Comparison of ENCODE assay signal across 8 cellular contexts in the genomic region with DNA sequence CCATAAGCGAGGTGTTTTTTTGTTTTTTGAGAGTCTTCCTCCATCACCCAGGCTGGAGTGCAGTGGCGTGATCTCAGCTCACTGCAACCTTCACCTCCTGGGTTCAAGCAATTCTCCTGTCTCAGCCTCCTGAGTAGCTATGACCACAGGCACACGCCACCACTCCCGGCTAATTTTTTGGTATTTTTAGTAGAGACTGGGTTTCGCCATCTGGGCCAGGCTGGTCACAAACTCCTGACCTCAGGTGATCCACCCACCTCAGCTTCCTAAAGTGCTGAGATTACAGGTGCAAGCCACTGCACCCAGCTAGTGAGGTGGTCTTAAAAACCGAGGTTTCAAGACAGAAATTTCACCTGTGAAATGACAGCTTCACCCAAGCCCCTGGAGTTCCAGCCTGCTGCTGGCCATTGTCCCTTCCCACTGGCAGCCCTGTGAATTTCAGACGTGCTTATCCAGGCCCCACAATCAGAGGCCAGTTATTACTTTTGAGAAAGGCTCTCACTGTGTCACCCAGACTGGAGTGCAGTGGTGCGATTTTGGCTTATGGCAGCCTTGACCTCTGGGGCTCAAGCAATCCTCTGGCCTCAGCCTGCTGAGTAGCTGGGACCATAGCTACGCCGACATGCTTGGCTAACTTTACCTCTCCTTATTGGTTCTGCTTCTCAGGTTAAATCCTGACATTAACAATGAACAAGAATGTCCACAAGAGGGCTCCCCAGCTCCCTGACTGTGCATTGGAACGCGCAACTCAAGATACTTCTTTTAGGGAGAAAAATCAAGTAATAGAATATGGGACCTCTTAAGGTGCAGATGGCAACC. TPM values are rescaled to one million over a fixed set of nuclear protein-coding genes. Genes with fewer than 3 reads are reported as not detected.
DNase-seq lines count a peak whose midpoint lies in the region; ATAC-seq and TF ChIP-seq lines count a peak whose summit lies in the region.

No MANE protein-coding gene starts in this region.

- peak overlapping the region; percentile 94 for H3K27ac Mint-ChIP-seq in WTC11
- peak overlapping the region; percentile 21 to 90 (median 80) for H3K27ac Mint-ChIP-seq in naive thymus-derived CD8-positive, alpha-beta T cell

- ATAC-seq in WTC11 = peak; percentile 14
- peak; percentile 85 for ATAC-seq in naive thymus-derived CD8-positive, alpha-beta T cell
- no peak for ATAC-seq in HG02642 (IDR thresholded peaks at IDR 0.05; ENCODE audit: poor library complexity, unreplicated experiment)
- no peak for ATAC-seq in HG03045 (IDR thresholded peaks at IDR 0.05; ENCODE audit: unreplicated experiment)

- peaks cover 70% of the 10 kb centered on the region for H3K36me3 Mint-ChIP-seq in WTC11
- peaks cover 4 to 77% (median 6%) of the 10 kb centered on the region in 3 donors for H3K36me3 Mint-ChIP-seq in naive thymus-derived CD8-positive, alpha-beta T cell

- POLR2A ChIA-PET in WTC11 (lab: Charles Lee) = no interaction called here
- POLR2A ChIA-PET in naive thymus-derived CD8-positive, alpha-beta T cell (lab: Charles Lee) = interaction anchor here (0.7 to 2.8 kb wide), 5 partner anchors 19 to 145 kb away, joined by 3 to 18 read pairs (median 4); a partner anchor contains a TSS

- no peaks in the 10 kb centered on the region; the same call in 1 of the 2 replicates for H3K27me3 Mint-ChIP-seq in WTC11 (ENCODE audit: low read depth)
- H3K27me3 Mint-ChIP-seq in naive thymus-derived CD8-positive, alpha-beta T cell = no peaks in the 10 kb centered on the region

- H3K9me3 Mint-ChIP-seq in WTC11 = no peaks in the 10 kb centered on the region
- no peaks in the 10 kb centered on the region for H3K9me3 Mint-ChIP-seq in naive thymus-derived CD8-positive, alpha-beta T cell

- TF ChIP-seq CTCF in WTC11 (IDR thresholded peaks at IDR 0.05) = peak; percentile 30; the same call in 1 of the 2 replicates

- CTCF ChIA-PET in WTC11 (lab: Charles Lee) = interaction anchor here (0.6 to 8.1 kb wide), 21 partner anchors 10 to 271 kb away, joined by 3 to 77 read pairs (median 3); a partner anchor contains a TSS

- peaks cover 27% of the 10 kb centered on the region for H3K4me1 Mint-ChIP-seq in WTC11
- H3K4me1 Mint-ChIP-seq in naive thymus-derived CD8-positive, alpha-beta T cell = peaks cover 6 to 17% (median 15%) of the 10 kb centered on the region in 4 donors

- H3K4me3 Mint-ChIP-seq in WTC11 = no peak overlapping the region
- H3K4me3 Mint-ChIP-seq in naive thymus-derived CD8-positive, alpha-beta T cell = peak overlapping the region in 1 of 10 donors; percentile 11

- DNase-seq in activated gamma-delta T cell treated with Interleukin-2 at 50 U/mL for 16 hours (peak; percentile 49), activated gamma-delta T cell (lab: John Stamatoyannopoulos, UW) (no peak), NCI-H2029 (lab: John Stamatoyannopoulos, UW) (peak; percentile 5), WTC11 (ENCODE audit: low spot score) (peak; percentile 47), epidermal melanocyte (ENCODE audit: insufficient read length, low spot score) (peak; percentile 45)
- peak; percentile 20 to 74 (median 52) for DNase-seq in naive thymus-derived CD8-positive, alpha-beta T cell

TF ChIP-seq in WTC11, 78 proteins besides CTCF, POLR2A, EP300 and RAD21:
- TF ChIP-seq CREM (CRISPR knock-in tag; IDR thresholded peaks at IDR 0.05) (no peak), PRRX2 (CRISPR knock-in tag; IDR thresholded peaks at IDR 0.05) (no peak; the same call in 1 of the 2 replicates)
- TF ChIP-seq, protein P1, sequence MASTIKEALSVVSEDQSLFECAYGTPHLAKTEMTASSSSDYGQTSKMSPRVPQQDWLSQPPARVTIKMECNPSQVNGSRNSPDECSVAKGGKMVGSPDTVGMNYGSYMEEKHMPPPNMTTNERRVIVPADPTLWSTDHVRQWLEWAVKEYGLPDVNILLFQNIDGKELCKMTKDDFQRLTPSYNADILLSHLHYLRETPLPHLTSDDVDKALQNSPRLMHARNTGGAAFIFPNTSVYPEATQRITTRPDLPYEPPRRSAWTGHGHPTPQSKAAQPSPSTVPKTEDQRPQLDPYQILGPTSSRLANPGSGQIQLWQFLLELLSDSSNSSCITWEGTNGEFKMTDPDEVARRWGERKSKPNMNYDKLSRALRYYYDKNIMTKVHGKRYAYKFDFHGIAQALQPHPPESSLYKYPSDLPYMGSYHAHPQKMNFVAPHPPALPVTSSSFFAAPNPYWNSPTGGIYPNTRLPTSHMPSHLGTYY (CRISPR knock-in tag; IDR thresholded peaks at IDR 0.05) = 0 out of 2 replicates have a peak, but pooled peaks have one; percentile 13

RNA-seq across cellular contexts. Expression of a gene that starts 19.4 kb away (rescaled TPM):
- 1,978 to 2,328 TPM (median 2,316 TPM) in 3 replicates for total RNA-seq in WTC11 (2021)
- 100 to 1,000 TPM; 225 to 228 TPM for total RNA-seq in naive thymus-derived CD8-positive, alpha-beta T cell
- 1,000 to 10,000 TPM in 2 of 3 donors, 100 to 1,000 TPM in 1; 873 to 1,190 (median 1,047) TPM for polyA plus RNA-seq in naive thymus-derived CD8-positive, alpha-beta T cell

RNA-seq across cellular contexts. Expression of a gene that starts 41.7 kb away (rescaled TPM):
- total RNA-seq in WTC11 (2021) = 122 to 161 TPM (median 124 TPM) in 3 replicates
- total RNA-seq in naive thymus-derived CD8-positive, alpha-beta T cell = 10 to 100 TPM; 79.6 to 84.2 TPM
- polyA plus RNA-seq in naive thymus-derived CD8-positive, alpha-beta T cell = 1 to 10 TPM; 4.1 to 8.8 (median 4.9) TPM

Comparison
In these comparisons a context has a peak if more than half of its experiments do, and no peak if none do; other contexts are left out.
1. ATAC-seq: peak in WTC11 (single experiment) and naive thymus-derived CD8-positive, alpha-beta T cell (2 of 2); none in HG02642 (single experiment) and HG03045 (single experiment).